ENCODE assay signal across 18 cellular contexts in the genomic region with DNA sequence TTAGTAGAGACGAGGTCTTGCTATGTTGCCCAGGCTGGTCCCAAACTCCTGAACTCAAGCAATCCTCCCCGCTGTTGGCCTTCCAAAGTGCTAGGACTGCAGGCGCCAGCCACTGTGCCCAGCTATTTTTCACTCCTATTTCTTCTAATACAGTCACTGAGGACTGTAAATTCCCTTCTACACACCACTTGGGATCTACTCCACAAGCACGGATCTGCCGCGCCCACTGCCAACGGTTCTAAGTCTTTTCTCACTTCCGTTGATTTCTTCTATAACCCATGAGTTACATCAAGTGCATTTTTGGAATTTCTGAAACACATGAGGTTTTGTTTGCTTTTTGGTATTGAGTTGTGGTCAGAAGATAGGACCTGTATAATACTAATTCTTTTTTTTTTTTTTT. TPM values are rescaled to one million over a fixed set of nuclear protein-coding genes. Genes with fewer than 3 reads are reported as not detected.
DNase-seq lines count a peak whose midpoint lies in the region; ATAC-seq and TF ChIP-seq lines count a peak whose summit lies in the region.
"Had no signal": no experiment of that assay in that cellular context is flagged by ENCODE, and none has a peak within 500 bp of the region (broad histone marks: within the 10 kb centered on the region; RNA-seq: fewer than 3 reads in every experiment).

No MANE protein-coding gene starts in this region.

- H3K27me3 ChIP-seq in left lung: peaks cover 0 to 12% of the 10 kb centered on the region in 2 donors
- no peaks in the 10 kb centered on the region for H3K27me3 ChIP-seq in upper lobe of right lung

- ATAC-seq in left lung (peak; percentile 78), upper lobe of right lung (peak; percentile 43), HG03280 (IDR thresholded peaks at IDR 0.05; ENCODE audit: unreplicated experiment) (no peak)
- ATAC-seq: GM23338 had no signal

- H3K9me3 ChIP-seq in left lung: no peaks in the 10 kb centered on the region
- no peaks in the 10 kb centered on the region for H3K9me3 ChIP-seq in upper lobe of right lung
- H3K9me3 ChIP-seq: BE2C had no signal

- H3K36me3 ChIP-seq in left lung: no peaks in the 10 kb centered on the region
- H3K36me3 ChIP-seq in upper lobe of right lung: no peaks in the 10 kb centered on the region
- H3K36me3 ChIP-seq: BE2C had no signal

- no peak for TF ChIP-seq CTCF in AG10803 (conservative IDR thresholded peaks at IDR 0.05; ENCODE audit: low read length)
- no peak for TF ChIP-seq CTCF in left lung (IDR thresholded peaks at IDR 0.05)
- no peak for TF ChIP-seq CTCF in upper lobe of right lung (IDR thresholded peaks at IDR 0.05)

- in situ Hi-C loops in SK-MEL-5 (cut with HindIII; ENCODE audit: low pct_unique_long_range_greater_than_20kb, low sequenced_read_pairs): no loop called here

- H3K4me3 ChIP-seq in AG10803 (ENCODE audit: low read length) (no peak overlapping the region), left lung (no peak overlapping the region), upper lobe of right lung (no peak overlapping the region)
- H3K4me3 ChIP-seq: GM23338 had no signal

- DNase-seq in AG10803 (ENCODE audit: low read depth): peak; percentile 30
- peak; percentile 1 for DNase-seq in SK-MEL-5 (ENCODE audit: low read depth, low spot score)
- DNase-seq in left lung: peak; percentile 48 to 60
- no peak for DNase-seq in upper lobe of right lung
- no peak for DNase-seq in cerebellum (ENCODE audit: low spot score)
- DNase-seq in islet precursor cell: no peak
- DNase-seq: 8988T; BE2C; C1 segment of cervical spinal cord; CD4-positive, CD25-positive, alpha-beta regulatory T cell; CD8-positive, alpha-beta memory T cell; COR-L47; DMS 273 treated with DMSO at 0.1 percent for 48 hours; DMS53; DND-41; HCEC 1CT had no signal

- intact Hi-C loops in left lung (cut with DNase I) (no loop called here), upper lobe of right lung (cut with DNase I) (no loop called here)

- H3K4me1 ChIP-seq in left lung (no peaks in the 10 kb centered on the region), upper lobe of right lung (no peaks in the 10 kb centered on the region)
- H3K4me1 ChIP-seq: BE2C had no signal

- H3K27ac ChIP-seq in left lung (no peak overlapping the region), upper lobe of right lung (no peak overlapping the region)

RNA-seq across cellular contexts. Expression of a gene that starts 48.7 kb away (rescaled TPM):
- 1.7 and 2.1 TPM in 2 replicates for total RNA-seq in SK-MEL-5 (2014; rRNA removed; shearing (Covaris generic))
- 3.8 and 4.6 TPM in 2 replicates for polyA plus RNA-seq in SK-MEL-5 (2015; cell fraction: cytosol; rRNA removed)
- polyA plus RNA-seq in SK-MEL-5 (2015; cell fraction: nucleus; rRNA removed): 4.2 and 6.8 TPM in 2 replicates
- total RNA-seq in left lung (1 to 10 TPM; 1.8 to 1.9 TPM), upper lobe of right lung (2.8 TPM), cerebellum (1.6 TPM)

Comparison
In these comparisons a context has a peak if more than half of its experiments do, and no peak if none do; other contexts are left out.
1. DNase-seq: peak in AG10803 (single experiment), SK-MEL-5 (single experiment) and left lung (2 of 2); none in upper lobe of right lung (single experiment), cerebellum (single experiment) and islet precursor cell (single experiment).